In the genomic region with DNA sequence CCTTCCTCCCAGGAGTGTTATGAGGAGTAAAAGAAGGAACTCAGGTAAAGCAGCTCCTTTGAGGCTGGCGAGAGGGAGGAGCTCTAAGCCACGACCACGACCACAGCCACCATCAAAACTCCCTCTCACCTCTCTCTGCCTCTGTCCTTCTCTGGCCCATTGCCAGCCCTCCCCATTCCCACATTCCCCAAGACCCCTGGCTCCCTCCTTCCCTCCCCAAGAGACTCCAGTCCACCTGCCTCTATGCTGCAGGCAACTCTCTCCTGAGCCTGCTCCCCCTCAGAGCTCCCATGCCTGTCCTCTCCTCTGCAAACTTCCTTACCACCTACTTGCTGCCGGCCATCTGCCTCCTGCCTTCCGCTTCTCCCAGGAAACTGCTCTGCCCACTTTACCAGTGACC, we compare ENCODE assay signal across 28 cellular contexts. TPM values are rescaled to one million over a fixed set of nuclear protein-coding genes. Genes with fewer than 3 reads are reported as not detected.
"Had no signal": no experiment of that assay in that cellular context is flagged by ENCODE, and none has a peak within 500 bp of the region (broad histone marks: within the 10 kb centered on the region; RNA-seq: fewer than 3 reads in every experiment).

No MANE protein-coding gene starts in this region.

- H3K4me1 Mint-ChIP-seq: mesothelial cell of epicardium; stimulated activated naive B cell treated with anti-CD40 and anti-IgM and Interleukin-4, amounts not matched to agents 10 μg/mL and 1 μg/mL and 100 μg/mL, for 72 hours had no signal

- H3K27me3 ChIP-seq: right atrium auricular region had no signal

- H3K4me1 ChIP-seq: left lung, parathyroid adenoma, prostate gland, right atrium auricular region had no signal

- FAIRE-seq: keratinocyte had no signal

- DNase-seq: dermis blood vessel endothelial cell; effector memory CD4-positive, alpha-beta T cell; erythroblast; esophagus squamous epithelium; foreskin melanocyte; glutamatergic neuron; hypothalamus; left cardiac atrium; left lung; mesenchymal stem cell; mucosa of descending colon; naive B cell; sigmoid colon; stimulated activated CD4-positive, alpha-beta T cell treated with anti-CD3 and anti-CD28 coated beads, Interleukin-2, amount 100 ng/mL, for 48 hours; stimulated activated naive B cell treated with anti-CD40 and anti-IgM and Interleukin-4, amounts not matched to agents 10 μg/mL and 1 μg/mL and 100 μg/mL, for 72 hours; transverse colon had no signal

- H3K36me3 ChIP-seq: esophagus squamous epithelium, left lung, prostate gland, right atrium auricular region, sigmoid colon, transverse colon had no signal

- H3K9ac ChIP-seq: parathyroid adenoma had no signal

- H3K9me3 ChIP-seq: esophagus squamous epithelium, left lung, mucosa of descending colon, prostate gland, right atrium auricular region, sigmoid colon, transverse colon had no signal

- H3K4me3 ChIP-seq: coronary artery, esophagus squamous epithelium, left lung, mucosa of descending colon, prostate gland, right atrium auricular region, sigmoid colon, transverse colon had no signal

- H3K27ac ChIP-seq: coronary artery, esophagus squamous epithelium, left lung, parathyroid adenoma, prostate gland, right atrium auricular region, sigmoid colon, transverse colon had no signal

- H2AFZ ChIP-seq: parathyroid adenoma had no signal

- ATAC-seq: left cardiac atrium; left lung; mucosa of descending colon; stimulated activated naive B cell treated with anti-CD40 and anti-IgM and Interleukin-4, amounts not matched to agents 10 μg/mL and 1 μg/mL and 100 μg/mL, for 72 hours had no signal

- H3K79me2 ChIP-seq: parathyroid adenoma had no signal

- H3K36me3 Mint-ChIP-seq: mesothelial cell of epicardium; naive B cell; natural killer cell treated with Interleukin-12 subunit alpha and Interleukin-12 subunit beta and Interleukin-15 and Interleukin-18, amount 100 ng/mL, for 72 hours; stimulated activated naive B cell treated with anti-CD40 and anti-IgM and Interleukin-4, amounts not matched to agents 10 μg/mL and 1 μg/mL and 100 μg/mL, for 72 hours had no signal

- H3K4me3 Mint-ChIP-seq: mesothelial cell of epicardium; natural killer cell treated with Interleukin-12 subunit alpha and Interleukin-12 subunit beta and Interleukin-15 and Interleukin-18, amount 100 ng/mL, for 72 hours; neural crest cell; stimulated activated naive B cell treated with anti-CD40 and anti-IgM and Interleukin-4, amounts not matched to agents 10 μg/mL and 1 μg/mL and 100 μg/mL, for 72 hours; stimulated activated naive CD8-positive, alpha-beta T cell treated with anti-CD3 and anti-CD28 coated beads, Interleukin-15, Interleukin-2, amounts not matched to agents 100 ng/mL and 50 ng/mL, for 24 hours had no signal

- H3K27ac Mint-ChIP-seq: mesothelial cell of epicardium; natural killer cell treated with Interleukin-12 subunit alpha and Interleukin-12 subunit beta and Interleukin-15 and Interleukin-18, amount 100 ng/mL, for 72 hours; stimulated activated naive B cell treated with anti-CD40 and anti-IgM and Interleukin-4, amounts not matched to agents 10 μg/mL and 1 μg/mL and 100 μg/mL, for 72 hours; stimulated activated naive CD8-positive, alpha-beta T cell treated with anti-CD3 and anti-CD28 coated beads, Interleukin-15, Interleukin-2, amounts not matched to agents 100 ng/mL and 50 ng/mL, for 24 hours had no signal

- H3K9me3 Mint-ChIP-seq: mesothelial cell of epicardium; naive B cell; natural killer cell treated with Interleukin-12 subunit alpha and Interleukin-12 subunit beta and Interleukin-15 and Interleukin-18, amount 100 ng/mL, for 72 hours; neural crest cell; stimulated activated naive B cell treated with anti-CD40 and anti-IgM and Interleukin-4, amounts not matched to agents 10 μg/mL and 1 μg/mL and 100 μg/mL, for 72 hours; stimulated activated naive CD8-positive, alpha-beta T cell treated with anti-CD3 and anti-CD28 coated beads, Interleukin-15, Interleukin-2, amounts not matched to agents 100 ng/mL and 50 ng/mL, for 24 hours had no signal

RNA-seq across cellular contexts. Expression of a gene that starts 9.5 kb away (rescaled TPM):
- total RNA-seq: esophagus squamous epithelium, lower leg skin, lung microvascular endothelial cell, osteoblast, right atrium auricular region had no signal
